35 cellular contexts compared by ENCODE assay signal in the genomic region with DNA sequence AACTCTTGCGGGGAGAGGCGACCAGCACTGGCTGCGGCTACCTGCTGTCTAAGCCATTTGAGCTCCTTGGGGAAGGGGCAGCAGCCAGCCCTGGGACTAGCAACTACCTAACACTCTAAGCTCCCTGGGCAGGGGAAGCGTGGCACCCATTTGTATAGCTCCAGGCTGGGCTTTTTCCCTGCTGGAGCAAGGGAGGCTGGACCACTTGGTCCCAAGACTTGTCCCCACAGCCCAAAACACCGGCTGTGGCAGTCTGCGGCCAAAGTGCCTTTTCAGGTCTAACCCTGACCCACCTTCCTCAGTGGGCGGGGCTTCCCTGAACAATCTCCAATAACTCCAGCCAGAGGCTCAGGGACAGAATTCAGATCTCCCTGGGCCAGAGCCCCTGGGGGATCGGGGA.
"Had no signal": no experiment of that assay in that cellular context is flagged by ENCODE, and none has a peak within 500 bp of the region (broad histone marks: within the 10 kb centered on the region; RNA-seq: fewer than 3 reads in every experiment).

No MANE protein-coding gene starts in this region.

- H3K27ac ChIP-seq: KMS-11 had no signal

- H3K36me3 ChIP-seq: MG63 had no signal

- H3K9ac ChIP-seq: KMS-11 had no signal

- DNase-seq: Karpas-422, Kasumi-1, KG1, MG63, MM.1S, MV-4-11, NCI-H1048, NCI-H1092, NCI-H1092 treated with DMSO at 0.1 percent for 48 hours, NCI-H1105, NCI-H1417, NCI-H1417 treated with DMSO at 0.1 percent for 48 hours, NCI-H1436, NCI-H1436 treated with DMSO at 0.1 percent for 48 hours, NCI-H146, NCI-H1694, NCI-H1694 treated with DMSO at 0.1 percent for 48 hours, NCI-H187, NCI-H187 treated with DMSO at 0.1 percent for 48 hours, NCI-H1930, NCI-H2029, NCI-H2029 treated with DMSO at 0.1 percent for 48 hours, NCI-H2081, NCI-H2081 treated with DMSO at 0.1 percent for 48 hours, NCI-H2107, NCI-H2171, NCI-H2171 treated with DMSO at 0.1 percent for 48 hours, NCI-H2227 treated with DMSO at 0.1 percent for 48 hours, NCI-H226, NCI-H345, NCI-H446, NCI-H446 treated with DMSO at 0.1 percent for 48 hours, NCI-H510A, NCI-H510A treated with DMSO at 0.1 percent for 48 hours had no signal

- H3K4me2 ChIP-seq: KMS-11 had no signal

- H3K27me3 ChIP-seq: MG63 had no signal

- H3K4me3 ChIP-seq: MG63 had no signal
